Comparison of ENCODE assay signal across 29 cellular contexts in genomic region chr14:91582761-91583160, GRCh38.
"Had no signal": no experiment of that assay in that cellular context is flagged by ENCODE, and none has a peak within 500 bp of the region (broad histone marks: within the 10 kb centered on the region; RNA-seq: fewer than 3 reads in every experiment).

No MANE protein-coding gene starts in this region.

- H3K27me3 ChIP-seq: right atrium auricular region, testis, thyroid gland, transverse colon had no signal

- H3K36me3 ChIP-seq: lower lobe of right lung, neural progenitor cell, neutrophil, right atrium auricular region, stomach, thyroid gland, transverse colon, upper lobe of right lung had no signal

- H2AFZ ChIP-seq: neural progenitor cell had no signal

- ATAC-seq: left lobe of liver; left ventricle myocardium superior; lower lobe of right lung; natural killer cell; sciatic nerve; stimulated activated naive B cell treated with anti-CD40 and anti-IgM and Interleukin-4, amounts not matched to agents 10 μg/mL and 1 μg/mL and 100 μg/mL, for 72 hours; stimulated activated naive CD8-positive, alpha-beta T cell treated with anti-CD3 and anti-CD28 coated beads, Interleukin-15, Interleukin-2, amounts not matched to agents 100 U/mL and 50 U/mL, for 24 hours; upper lobe of right lung had no signal

- H3K4me3 Mint-ChIP-seq: immature natural killer cell; naive B cell; natural killer cell; nephron progenitor cell; neural progenitor cell; stimulated activated naive B cell treated with anti-CD40 and anti-IgM and Interleukin-4, amounts not matched to agents 10 μg/mL and 1 μg/mL and 100 μg/mL, for 72 hours had no signal

- H3K4me3 ChIP-seq: lower lobe of right lung, neural progenitor cell, right atrium auricular region, skin epidermis, stomach, testis, thyroid gland, transverse colon, upper lobe of right lung had no signal

- H3K27ac Mint-ChIP-seq: immature natural killer cell; natural killer cell; nephron progenitor cell; neural progenitor cell; progenitor cell of endocrine pancreas; stimulated activated naive B cell treated with anti-CD40 and anti-IgM and Interleukin-4, amounts not matched to agents 10 μg/mL and 1 μg/mL and 100 μg/mL, for 72 hours had no signal

- H3K36me3 Mint-ChIP-seq: neural progenitor cell had no signal

- DNase-seq: hypothalamus; immature natural killer cell; kidney; left ventricle myocardium superior; lower lobe of right lung; mammary epithelial cell; mesenchymal stem cell; naive B cell; natural killer cell; nephron progenitor cell; occipital lobe; stimulated activated CD4-positive, alpha-beta T cell treated with anti-CD3 and anti-CD28 coated beads, Interleukin-12 subunit alpha, Interleukin-12 subunit beta, amount 100 ng/mL, for 4 hours; stimulated activated CD4-positive, alpha-beta T cell treated with anti-CD3 and anti-CD28 coated beads, Interleukin-15, amount 100 ng/mL, for 24 hours; stimulated activated CD4-positive, alpha-beta T cell treated with anti-CD3 and anti-CD28 coated beads, Interleukin-2, amount 100 ng/mL, for 24 hours; stimulated activated CD4-positive, alpha-beta T cell treated with anti-CD3 and anti-CD28 coated beads, Interleukin-4, amount 100 ng/mL, for 1 hour; stimulated activated naive B cell treated with anti-CD40 and anti-IgM and Interleukin-4, amounts not matched to agents 10 μg/mL and 1 μg/mL and 100 μg/mL, for 72 hours; stimulated activated naive CD8-positive, alpha-beta T cell treated with anti-CD3 and anti-CD28 coated beads, Interleukin-15, Interleukin-2, amounts not matched to agents 100 U/mL and 50 U/mL, for 24 hours; stomach; testis; thyroid gland; transverse colon; upper lobe of right lung had no signal

- H3K4me1 ChIP-seq: lower lobe of right lung, neural progenitor cell, right atrium auricular region, stomach, testis, thyroid gland, transverse colon, upper lobe of right lung had no signal

- H3K4me2 ChIP-seq: neural progenitor cell had no signal

- H3K4me1 Mint-ChIP-seq: immature natural killer cell; naive B cell; natural killer cell; nephron progenitor cell; stimulated activated naive B cell treated with anti-CD40 and anti-IgM and Interleukin-4, amounts not matched to agents 10 μg/mL and 1 μg/mL and 100 μg/mL, for 72 hours had no signal

- H3K27ac ChIP-seq: lower lobe of right lung, neural progenitor cell, neutrophil, right atrium auricular region, skin epidermis, stomach, testis, thyroid gland, transverse colon, upper lobe of right lung had no signal
